In genomic region chr17:4377247-4377646, GRCh38 we compare ENCODE assay signal across 9 cellular contexts. TPM values are rescaled to one million over a fixed set of nuclear protein-coding genes. Genes with fewer than 3 reads are reported as not detected.
DNase-seq lines count a peak whose midpoint lies in the region; ATAC-seq, FAIRE-seq and TF ChIP-seq lines count a peak whose summit lies in the region.
"Not testable (repeated sequence)": the region's sequence is repeated elsewhere in the genome, so short reads cannot be mapped to it uniquely, and the experiment has no call there.
"Had no signal": no experiment of that assay in that cellular context is flagged by ENCODE, and none has a peak within 500 bp of the region (broad histone marks: within the 10 kb centered on the region; RNA-seq: fewer than 3 reads in every experiment).

No MANE protein-coding gene starts in this region.

- not testable (repeated sequence) for H3K9me3 Mint-ChIP-seq in IgD-negative memory B cell; activated CD4-positive, alpha-beta T cell treated with anti-CD3 and anti-CD28 coated beads for 36 hours (ENCODE audit: low read depth); activated naive CD4-positive, alpha-beta T cell treated with anti-CD3 and anti-CD28 coated beads, Interleukin-2, amount 50 U/mL, for 24 hours

- POLR2A ChIA-PET in activated CD4-positive, alpha-beta T cell treated with anti-CD3 and anti-CD28 coated beads for 36 hours (lab: Charles Lee): not testable (repeated sequence)

- in situ Hi-C loops in transverse colon (cut with MboI; ENCODE audit: low pct_ligation_motif_present in 1 of 4, low pct_unique_long_range_greater_than_20kb in 1 of 4, low sequenced_read_pairs in 3 of 4): not testable (repeated sequence)

- not testable (repeated sequence) for H3K4me1 ChIP-seq in mucosa of descending colon (ENCODE audit: low read depth); transverse colon

- TF ChIP-seq POLR2A in transverse colon (IDR thresholded peaks at IDR 0.05): not testable (repeated sequence)

- ATAC-seq in GM21447 (IDR thresholded peaks at IDR 0.05; ENCODE audit: unreplicated experiment): peak; percentile 40
- ATAC-seq in HG02981 (IDR thresholded peaks at IDR 0.05; ENCODE audit: unreplicated experiment): peak; percentile 32
- not testable (repeated sequence) for ATAC-seq in activated CD4-positive, alpha-beta T cell treated with anti-CD3 and anti-CD28 coated beads for 36 hours
- peak; percentile 14 for ATAC-seq in mucosa of descending colon

- DNase-seq in GM18507 (ENCODE audit: extremely low spot score, insufficient read length, low read depth); activated CD4-positive, alpha-beta T cell treated with anti-CD3 and anti-CD28 coated beads for 36 hours: not testable (repeated sequence)
- DNase-seq in mucosa of descending colon: peak in 1 of 3 donors; percentile 6
- DNase-seq in transverse colon: peak; percentile 39

- peaks cover 18 to 28% (median 27%) of the 10 kb centered on the region in 3 donors for H3K4me1 Mint-ChIP-seq in IgD-negative memory B cell
- peaks cover 23% of the 10 kb centered on the region for H3K4me1 Mint-ChIP-seq in activated CD4-positive, alpha-beta T cell treated with anti-CD3 and anti-CD28 coated beads for 36 hours
- peaks cover 20% of the 10 kb centered on the region for H3K4me1 Mint-ChIP-seq in activated naive CD4-positive, alpha-beta T cell treated with anti-CD3 and anti-CD28 coated beads, Interleukin-2, amount 50 U/mL, for 24 hours

- TF ChIP-seq EP300 in transverse colon (IDR thresholded peaks at IDR 0.05; ENCODE audit: low read depth): not testable (repeated sequence)

- CTCF ChIA-PET in activated CD4-positive, alpha-beta T cell treated with anti-CD3 and anti-CD28 coated beads for 36 hours (lab: Charles Lee): interaction anchor here (0.7 kb wide), 1 partner anchor 36 kb away, joined by 3 read pairs; no protein-coding TSS in a partner anchor

- peak overlapping the region; percentile 20 to 89 (median 65) for H3K27ac Mint-ChIP-seq in IgD-negative memory B cell
- H3K27ac Mint-ChIP-seq in activated CD4-positive, alpha-beta T cell treated with anti-CD3 and anti-CD28 coated beads for 36 hours: peak overlapping the region; percentile 25
- peak overlapping the region; percentile 63 for H3K27ac Mint-ChIP-seq in activated naive CD4-positive, alpha-beta T cell treated with anti-CD3 and anti-CD28 coated beads, Interleukin-2, amount 50 U/mL, for 24 hours

- H3K27me3 ChIP-seq in transverse colon: not testable (repeated sequence)

- not testable (repeated sequence) for H3K36me3 Mint-ChIP-seq in IgD-negative memory B cell; activated CD4-positive, alpha-beta T cell treated with anti-CD3 and anti-CD28 coated beads for 36 hours (ENCODE audit: low read depth); activated naive CD4-positive, alpha-beta T cell treated with anti-CD3 and anti-CD28 coated beads, Interleukin-2, amount 50 U/mL, for 24 hours

- intact Hi-C loops in activated CD4-positive, alpha-beta T cell treated with anti-CD3 and anti-CD28 coated beads for 36 hours (cut with DNase I, micrococcal nuclease); mucosa of descending colon (cut with DNase I, micrococcal nuclease); transverse colon (cut with DNase I; ENCODE audit: low total_unique reads): not testable (repeated sequence)

- not testable (repeated sequence) for H3K27me3 Mint-ChIP-seq in IgD-negative memory B cell; activated CD4-positive, alpha-beta T cell treated with anti-CD3 and anti-CD28 coated beads for 36 hours; activated naive CD4-positive, alpha-beta T cell treated with anti-CD3 and anti-CD28 coated beads, Interleukin-2, amount 50 U/mL, for 24 hours

- 67 to 81% methylated on average over 1 to 7 of the region's 7 CpGs for WGBS in transverse colon (ENCODE audit: low coverage in 1 of 2), 2 donors

- H3K4me3 ChIP-seq in mucosa of descending colon, transverse colon: not testable (repeated sequence)

- TF ChIP-seq CTCF in mucosa of descending colon (IDR thresholded peaks at IDR 0.05); transverse colon (IDR thresholded peaks at IDR 0.05): not testable (repeated sequence)

- peak; percentile 100 for FAIRE-seq in GM18507 (lab: Jason Lieb, UNC)

- not testable (repeated sequence) for H3K27ac ChIP-seq in transverse colon

- H3K4me3 Mint-ChIP-seq in IgD-negative memory B cell: peak overlapping the region in 2 of 4 donors; percentile 45 to 63
- H3K4me3 Mint-ChIP-seq in activated CD4-positive, alpha-beta T cell treated with anti-CD3 and anti-CD28 coated beads for 36 hours; activated naive CD4-positive, alpha-beta T cell treated with anti-CD3 and anti-CD28 coated beads, Interleukin-2, amount 50 U/mL, for 24 hours: not testable (repeated sequence)

- H3K9me3 ChIP-seq in mucosa of descending colon, transverse colon: not testable (repeated sequence)

- not testable (repeated sequence) for H3K36me3 ChIP-seq in mucosa of descending colon (ENCODE audit: low read depth); transverse colon

RNA-seq across cellular contexts. Expression of gene UBE2G1, which starts 10.8 kb away (rescaled TPM):
- 97.5 TPM for polyA plus RNA-seq in IgD-negative memory B cell
- 10 to 100 TPM; 51.0 to 52.9 TPM for total RNA-seq in activated CD4-positive, alpha-beta T cell treated with anti-CD3 and anti-CD28 coated beads for 36 hours
- 100 to 1,000 TPM in 1 of 3 donors, 10 to 100 TPM in 2; 51.9 to 103 (median 56.7) TPM for total RNA-seq in mucosa of descending colon
- total RNA-seq in transverse colon: 100 to 1,000 TPM in 1 of 4 donors, 10 to 100 TPM in 3; 41.6 to 104 (median 53.0) TPM

RNA-seq across cellular contexts. Expression of gene SPNS3, which starts 56.5 kb away (rescaled TPM):
- 0.94 TPM for polyA plus RNA-seq in IgD-negative memory B cell
- total RNA-seq in activated CD4-positive, alpha-beta T cell treated with anti-CD3 and anti-CD28 coated beads for 36 hours: 1 to 10 TPM; 6.4 to 8.4 TPM
- total RNA-seq in mucosa of descending colon: under 1 TPM in 2 of 3 donors, not detected in 1; 0.38 to 0.72 TPM
- not detected for total RNA-seq in transverse colon
- total RNA-seq: SJCRH30 had no signal

Comparison
In these comparisons a context has a peak if more than half of its experiments do, and no peak if none do; other contexts are left out.
1. RNA of gene SPNS3, which starts 56.5 kb away (total RNA-seq): 6.4 to 8.4 TPM in activated CD4-positive, alpha-beta T cell treated with anti-CD3 and anti-CD28 coated beads for 36 hours; 0.38 to 0.72 TPM in mucosa of descending colon and not detected in transverse colon; every median in the first group is over 4 times any median in the second.
2. Peak in every context shown above with its lines, with median percentiles within 50 percentile points of each other: H3K27ac Mint-ChIP-seq.